33 cellular contexts compared by ENCODE assay signal in the genomic region with DNA sequence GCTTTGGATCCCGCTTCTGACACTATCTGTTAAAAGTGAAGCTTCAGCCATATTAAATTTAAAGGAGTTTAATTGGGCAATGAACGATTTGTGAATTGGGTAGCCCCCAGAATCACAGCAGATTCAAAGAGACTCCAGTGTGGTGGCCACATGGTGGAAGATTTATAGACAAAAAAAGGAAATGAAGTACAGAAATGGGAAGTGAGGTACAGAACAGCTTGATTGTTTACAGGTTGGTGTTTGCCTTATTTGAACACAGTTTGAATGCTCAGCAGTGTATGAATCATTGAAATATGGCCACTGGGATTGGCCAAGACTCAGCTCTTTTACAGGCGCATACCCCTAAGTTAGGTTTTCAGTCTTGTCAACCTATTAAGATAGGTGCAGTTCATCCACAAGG.
"Had no signal": no experiment of that assay in that cellular context is flagged by ENCODE, and none has a peak within 500 bp of the region (broad histone marks: within the 10 kb centered on the region; RNA-seq: fewer than 3 reads in every experiment).

No MANE protein-coding gene starts in this region.

- H3K27ac ChIP-seq: brain microvascular endothelial cell, coronary artery, dorsolateral prefrontal cortex, VCaP had no signal

- H3K4me3 ChIP-seq: coronary artery, dorsolateral prefrontal cortex had no signal

- DNase-seq: activated B cell treated with CpG ODN at 0.5 μM for 24 hours; activated CD4-positive, alpha-beta T cell treated with anti-CD3 and anti-CD28 coated beads for 48 hours; activated CD4-positive, alpha-beta T cell treated with anti-CD3 and anti-CD28 coated beads, Interleukin-2, amount 50 U/mL, for 1 hour; activated CD4-positive, alpha-beta T cell treated with anti-CD3 and anti-CD28 coated beads, Interleukin-2, amount 50 U/mL, for 48 hours; activated CD8-positive, alpha-beta memory T cell treated with anti-CD3 and anti-CD28 coated beads for 24 hours; activated CD8-positive, alpha-beta T cell treated with anti-CD3 and anti-CD28 coated beads for 36 hours; activated effector memory CD4-positive, alpha-beta T cell treated with Interleukin-2 at 50 U/mL for 16 hours; activated gamma-delta T cell treated with Interleukin-2 at 50 U/mL for 16 hours; activated naive CD4-positive, alpha-beta T cell treated with anti-CD3 and anti-CD28 coated beads, Interleukin-2, amount 50 U/mL, for 16 hours; activated naive CD4-positive, alpha-beta T cell treated with Interleukin-2 at 50 U/mL for 16 hours; activated T-cell treated with anti-CD3 and anti-CD28 coated beads, Interleukin-2, amount 50 U/mL, for 4 hours; amniotic stem cell; anterior cingulate cortex; brain microvascular endothelial cell; dorsolateral prefrontal cortex; effector memory CD4-positive, alpha-beta T cell; endodermal cell; foreskin fibroblast; head of caudate nucleus; T-helper 17 cell; T1000 had no signal

- ATAC-seq: activated CD4-positive, CD25-positive, alpha-beta regulatory T cell treated with anti-CD3 and anti-CD28 coated beads, Interleukin-2, amount 50 U/mL, for 24 hours; activated CD8-positive, alpha-beta T cell treated with anti-CD3 and anti-CD28 coated beads for 36 hours; activated T-cell treated with anti-CD3 and anti-CD28 coated beads, Interleukin-2, amount 50 U/mL, for 4 hours; activated T-helper 17 cell treated with anti-CD3 and anti-CD28 coated beads, Interleukin-2, amount 50 U/mL, for 72 hours; esophagus mucosa; T-helper 17 cell had no signal

- H3K27me3 ChIP-seq: brain microvascular endothelial cell, dorsolateral prefrontal cortex had no signal

- H3K36me3 ChIP-seq: brain microvascular endothelial cell had no signal

- H3K27ac Mint-ChIP-seq: activated B cell treated with CpG ODN at 0.5 μM for 24 hours; activated CD8-positive, alpha-beta T cell treated with anti-CD3 and anti-CD28 coated beads for 36 hours; activated naive CD8-positive, alpha-beta T cell; activated T-helper 17 cell treated with anti-CD3 and anti-CD28 coated beads, Interleukin-2, amount 50 U/mL, for 72 hours; dendritic cell treated with granulocyte-macrophage colony-stimulating factor and Interleukin-4, amounts not matched to agents 40 ng/mL and 50 ng/mL, for 4 days; endodermal cell; T-helper 17 cell; T-helper 2 cell treated with Interferon-gamma antibody and Interleukin-4, amounts not matched to agents 5 μg/mL and 100 μg/mL, for 36 hours had no signal

- H3K9me3 Mint-ChIP-seq: central memory CD8-positive, alpha-beta T cell had no signal

- H3K27me3 Mint-ChIP-seq: activated B cell treated with CpG ODN at 0.5 μM for 24 hours; activated CD8-positive, alpha-beta T cell treated with anti-CD3 and anti-CD28 coated beads for 36 hours; activated naive CD8-positive, alpha-beta T cell; activated T-helper 17 cell treated with anti-CD3 and anti-CD28 coated beads, Interleukin-2, amount 50 U/mL, for 72 hours; central memory CD8-positive, alpha-beta T cell; dendritic cell treated with granulocyte-macrophage colony-stimulating factor and Interleukin-4, amounts not matched to agents 40 ng/mL and 50 ng/mL, for 4 days; T-helper 17 cell had no signal

- H3K4me3 Mint-ChIP-seq: activated B cell treated with CpG ODN at 0.5 μM for 24 hours; activated CD8-positive, alpha-beta T cell treated with anti-CD3 and anti-CD28 coated beads for 36 hours; activated naive CD8-positive, alpha-beta T cell; activated T-cell treated with anti-CD3 and anti-CD28 coated beads, Interleukin-2, amount 50 U/mL, for 4 hours; activated T-helper 17 cell treated with anti-CD3 and anti-CD28 coated beads, Interleukin-2, amount 50 U/mL, for 72 hours; central memory CD8-positive, alpha-beta T cell; dendritic cell treated with granulocyte-macrophage colony-stimulating factor and Interleukin-4, amounts not matched to agents 40 ng/mL and 50 ng/mL, for 4 days; endodermal cell; T-helper 17 cell; T-helper 2 cell treated with Interferon-gamma antibody and Interleukin-4, amounts not matched to agents 5 μg/mL and 100 μg/mL, for 36 hours had no signal

- H3K4me1 Mint-ChIP-seq: endodermal cell had no signal

- FAIRE-seq: astrocyte, bronchial epithelial cell, frontal cortex had no signal
